ENCODE assay signal across 9 cellular contexts in the genomic region with DNA sequence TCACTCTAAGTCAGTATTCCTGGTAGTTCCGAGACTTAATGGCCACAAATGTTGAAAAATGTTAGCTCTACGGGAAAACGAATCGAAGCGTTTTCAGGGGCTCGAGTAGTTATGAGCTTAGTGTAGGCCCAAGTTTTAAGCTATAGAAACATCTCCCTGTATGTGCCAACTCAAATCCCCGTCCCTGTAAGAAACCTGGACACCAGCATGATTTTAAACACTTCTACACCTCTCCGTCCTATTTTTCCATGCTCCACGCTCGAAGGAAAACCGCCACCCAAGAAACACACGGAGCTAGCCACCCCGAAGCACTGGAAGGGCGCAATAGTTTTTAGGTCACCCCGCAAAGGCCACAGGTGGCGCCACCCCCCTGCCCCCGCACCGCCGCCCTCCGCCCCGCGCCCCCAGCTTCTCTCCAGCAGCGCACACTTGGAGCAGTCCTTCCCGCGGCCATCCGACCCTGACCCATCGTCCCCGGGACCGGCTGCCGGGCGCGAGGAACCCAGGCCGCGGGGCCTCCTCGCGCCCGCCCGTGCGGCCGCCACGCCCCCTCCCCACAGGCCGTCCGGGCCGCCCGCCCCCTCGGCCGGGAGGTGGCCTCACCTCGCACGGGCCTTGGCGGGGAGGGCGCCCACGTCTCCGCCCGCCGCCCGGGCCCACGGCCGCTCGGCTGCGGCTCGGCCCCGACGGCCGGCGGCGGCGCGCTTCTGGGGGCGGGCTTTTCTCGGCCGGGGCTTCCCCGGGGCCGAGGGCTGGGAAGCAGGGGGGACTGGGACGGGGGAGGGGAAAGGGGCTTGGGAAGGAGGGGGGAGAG. TPM values are rescaled to one million over a fixed set of nuclear protein-coding genes. Genes with fewer than 3 reads are reported as not detected.
A peak's percentile ranks its signal among the peaks of the same experiment; 100 is the strongest.
DNase-seq lines count a peak whose midpoint lies in the region; ATAC-seq, FAIRE-seq and TF ChIP-seq lines count a peak whose summit lies in the region.
"Had no signal": no experiment of that assay in that cellular context is flagged by ENCODE, and none has a peak within 500 bp of the region (broad histone marks: within the 10 kb centered on the region; RNA-seq: fewer than 3 reads in every experiment).

No MANE protein-coding gene starts in this region.

- H3K4me1 ChIP-seq in cardiac muscle cell (ENCODE audit: low read depth) (peaks cover 15% of the 10 kb centered on the region), prostate gland (replicated peaks) (no peaks in the 10 kb centered on the region)

- H3K27me3 ChIP-seq in AG04450 (ENCODE audit: control insufficient read depth, insufficient read depth, low read length) (no peaks in the 10 kb centered on the region), cardiac muscle cell (no peaks in the 10 kb centered on the region), prostate gland (replicated peaks; ENCODE audit: insufficient read depth) (no peaks in the 10 kb centered on the region)

- CTCF ChIA-PET in AG04450 (lab: Charles Lee) = interaction anchor here (1.7 to 2.1 kb wide), 2 partner anchors 23 to 122 kb away, joined by 9 to 15 read pairs; no protein-coding TSS in a partner anchor

- peak overlapping the region; percentile 74 for H3K27ac ChIP-seq in AG04450 (ENCODE audit: low read depth, low read length)
- H3K27ac ChIP-seq in cardiac muscle cell = peak overlapping the region; percentile 97
- peak overlapping the region; percentile 87 to 99 for H3K27ac ChIP-seq in prostate gland

- ATAC-seq in HG02884 (IDR thresholded peaks at IDR 0.05; ENCODE audit: unreplicated experiment) = peak; percentile 37

- TF ChIP-seq CTCF in AG04450 (IDR thresholded peaks at IDR 0.05; ENCODE audit: low read depth, low read length) (no peak), cardiac muscle cell (IDR thresholded peaks at IDR 0.05; ENCODE audit: low read depth, low read length) (no peak), prostate gland (IDR thresholded peaks at IDR 0.05) (no peak)

- POLR2A ChIA-PET in AG04450 (lab: Yijun Ruan, JAX) = interaction anchor here (0.6 to 1.0 kb wide), 2 partner anchors 22 to 54 kb away, joined by 4 to 5 read pairs; no protein-coding TSS in a partner anchor

- FAIRE-seq in GM12892 (lab: Jason Lieb, UNC) = peak; percentile 57

- H3K36me3 ChIP-seq in cardiac muscle cell (no peaks in the 10 kb centered on the region), prostate gland (no peaks in the 10 kb centered on the region)

- TF ChIP-seq POLR2A in GM12892 (IDR thresholded peaks at IDR 0.05; ENCODE audit: low read depth, low read length) (no peak; the same call in 1 of the 2 replicates), prostate gland (IDR thresholded peaks at IDR 0.05) (no peak)

- under 1% methylated on average over 70 of the region's 74 CpGs for WGBS in prostate gland

- DNase-seq in AG04450 (ENCODE audit: low read depth, low spot score) (no peak), GM12892 (ENCODE audit: insufficient read length) (no peak), NCI-H510A treated with DMSO at 0.1 percent for 48 hours (lab: John Stamatoyannopoulos, UW) (peak; percentile 89), cardiac muscle cell (ENCODE audit: low read depth in 1 of 2, low spot score in 1 of 2) (peak; percentile 30 to 80), prostate gland (ENCODE audit: low spot score) (no peak), SK-N-DZ (ENCODE audit: low spot score) (no peak)
- DNase-seq in activated gamma-delta T cell treated with anti-CD3 and anti-CD28 coated beads, Interleukin-2, amount 50 U/mL, for 16 hours (ENCODE audit: low read depth) = peak; percentile 22

- intact Hi-C loops in prostate gland (cut with DNase I) = no loop called here

- H3K9me3 ChIP-seq in AG04450 (ENCODE audit: control insufficient read depth, insufficient read depth, low read length) (no peaks in the 10 kb centered on the region), cardiac muscle cell (ENCODE audit: low read depth) (no peaks in the 10 kb centered on the region), prostate gland (no peaks in the 10 kb centered on the region)

- H3K4me3 ChIP-seq in AG04450 (ENCODE audit: low read depth, low read length) (peak overlapping the region; percentile 72), cardiac muscle cell (peak overlapping the region; percentile 72), prostate gland (peak overlapping the region; percentile 72 to 81)

RNA-seq across cellular contexts. Expression of a gene that starts 0.5 kb away (rescaled TPM):
- polyA plus RNA-seq in AG04450 (2011; rRNA removed) (19.3 and 20.0 TPM in 2 replicates), cardiac muscle cell (23.3 and 41.8 TPM in 2 replicates)
- polyA minus RNA-seq in AG04450 (2011; rRNA and poly(A)+ RNA removed) = 25.2 and 31.3 TPM in 2 replicates
- 21.1 TPM for polyA plus RNA-seq in GM12892 (2012; ENCODE audit: missing spikeins)
- total RNA-seq in cardiac muscle cell (27.4 and 59.9 TPM in 2 replicates), prostate gland (10 to 100 TPM; 38.7 to 80.9 TPM)
- 26.6 and 31.0 TPM in 2 replicates for polyA plus RNA-seq in SK-N-DZ (2014; cell fraction: cytosol; rRNA removed)
- polyA plus RNA-seq in SK-N-DZ (2014; cell fraction: nucleus; rRNA removed) = 32.9 and 45.7 TPM in 2 replicates

RNA-seq across cellular contexts. Expression of a gene that starts 4.3 kb away (rescaled TPM):
- polyA plus RNA-seq in AG04450 (2011; rRNA removed) (not detected in 2 replicates), cardiac muscle cell (0.11 TPM in 1 of 2 replicates, not detected in the other)
- 0.17 TPM in 1 of 2 replicates, not detected in the other for polyA minus RNA-seq in AG04450 (2011; rRNA and poly(A)+ RNA removed)
- not detected for polyA plus RNA-seq in GM12892 (2012; ENCODE audit: missing spikeins)
- total RNA-seq in cardiac muscle cell (0.21 TPM in 1 of 2 replicates, not detected in the other), prostate gland (under 1 TPM; 0.46 to 0.57 TPM)
- not detected in 2 replicates for polyA plus RNA-seq in SK-N-DZ (2014; cell fraction: cytosol; rRNA removed)
- not detected in 2 replicates for polyA plus RNA-seq in SK-N-DZ (2014; cell fraction: nucleus; rRNA removed)
- total RNA-seq: T-helper 2 cell treated with Interferon-gamma antibody and Interleukin-4, amounts not matched to agents 100 ng/mL and 5 ng/mL, for 36 hours had no signal

RNA-seq across cellular contexts. Expression of a gene that starts 24.8 kb away (rescaled TPM):
- 10.8 TPM in 2 replicates for polyA plus RNA-seq in AG04450 (2011; rRNA removed)
- 8.3 and 9.8 TPM in 2 replicates for polyA minus RNA-seq in AG04450 (2011; rRNA and poly(A)+ RNA removed)
- polyA plus RNA-seq in GM12892 (2012; ENCODE audit: missing spikeins) = 1.3 TPM
- 0.25 and 0.74 TPM in 2 replicates for total RNA-seq in cardiac muscle cell
- polyA plus RNA-seq in cardiac muscle cell = 0.23 TPM in 1 of 2 replicates, not detected in the other
- total RNA-seq in prostate gland = not detected
- polyA plus RNA-seq in SK-N-DZ (2014; cell fraction: cytosol; rRNA removed) = 3.5 and 4.1 TPM in 2 replicates
- polyA plus RNA-seq in SK-N-DZ (2014; cell fraction: nucleus; rRNA removed) = 1.4 and 1.8 TPM in 2 replicates
- total RNA-seq: T-helper 2 cell treated with Interferon-gamma antibody and Interleukin-4, amounts not matched to agents 100 ng/mL and 5 ng/mL, for 36 hours had no signal

RNA-seq across cellular contexts. Expression of a gene that starts 29.3 kb away (rescaled TPM):
- polyA plus RNA-seq in AG04450 (2011; rRNA removed) = 8.3 and 9.7 TPM in 2 replicates
- polyA minus RNA-seq in AG04450 (2011; rRNA and poly(A)+ RNA removed) = 16.6 and 16.9 TPM in 2 replicates
- 0.38 TPM for polyA plus RNA-seq in GM12892 (2012; ENCODE audit: missing spikeins)
- 0.67 and 7.3 TPM in 2 replicates for total RNA-seq in cardiac muscle cell
- polyA plus RNA-seq in cardiac muscle cell = 0.79 TPM in 1 of 2 replicates, not detected in the other
- total RNA-seq in prostate gland = 10 to 100 TPM in 1 of 2 donors, 1 to 10 TPM in 1; 1.7 to 11.5 TPM
- polyA plus RNA-seq in SK-N-DZ (2014; cell fraction: cytosol; rRNA removed) = 0.43 and 0.83 TPM in 2 replicates
- polyA plus RNA-seq in SK-N-DZ (2014; cell fraction: nucleus; rRNA removed) = 0.33 and 0.54 TPM in 2 replicates

RNA-seq across cellular contexts. Expression of a gene that starts 49.3 kb away (rescaled TPM):
- polyA plus RNA-seq in AG04450 (2011; rRNA removed) (1.2 TPM in 2 replicates), cardiac muscle cell (0.61 TPM in 1 of 2 replicates, not detected in the other)
- 0.39 and 1.2 TPM in 2 replicates for polyA minus RNA-seq in AG04450 (2011; rRNA and poly(A)+ RNA removed)
- polyA plus RNA-seq in GM12892 (2012; ENCODE audit: missing spikeins) = 55.0 TPM
- total RNA-seq in cardiac muscle cell (0.07 and 2.3 TPM in 2 replicates), prostate gland (10 to 100 TPM in 1 of 2 donors, 1 to 10 TPM in 1; 3.5 to 13.6 TPM)
- polyA plus RNA-seq in SK-N-DZ (2014; cell fraction: cytosol; rRNA removed) = 7.6 and 8.1 TPM in 2 replicates
- 6.2 and 8.1 TPM in 2 replicates for polyA plus RNA-seq in SK-N-DZ (2014; cell fraction: nucleus; rRNA removed)

Comparison
In these comparisons a context has a peak if more than half of its experiments do, and no peak if none do; other contexts are left out.
1. DNase-seq: peak in NCI-H510A treated with DMSO at 0.1 percent for 48 hours (single experiment), activated gamma-delta T cell treated with anti-CD3 and anti-CD28 coated beads, Interleukin-2, amount 50 U/mL, for 16 hours (single experiment) and cardiac muscle cell (2 of 2); none in AG04450 (single experiment), GM12892 (single experiment), prostate gland (single experiment) and SK-N-DZ (single experiment).
2. Peak in every context shown above with its lines, with median percentiles within 50 percentile points of each other: H3K27ac ChIP-seq and H3K4me3 ChIP-seq.